ENCODE assay signal across 17 cellular contexts in the genomic region with DNA sequence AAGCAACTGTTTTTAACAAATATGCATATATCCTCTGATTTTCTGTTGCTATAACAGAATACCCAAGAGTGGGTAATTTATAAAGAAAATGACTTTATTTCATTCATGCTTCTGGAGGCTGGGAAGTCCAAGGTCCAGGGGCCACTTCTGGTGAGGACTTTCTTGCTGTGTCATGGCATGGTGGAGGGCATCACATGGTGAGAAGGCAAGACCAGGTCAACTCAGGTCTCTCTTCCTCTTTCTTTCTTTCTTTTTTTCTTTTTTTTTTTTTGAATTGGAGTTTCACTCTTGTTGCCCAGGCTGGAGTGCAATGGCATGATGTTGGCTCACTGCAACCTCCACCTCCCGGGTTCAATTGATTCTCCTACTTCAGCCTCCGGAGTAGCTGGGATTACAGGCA.
"Had no signal": no experiment of that assay in that cellular context is flagged by ENCODE, and none has a peak within 500 bp of the region (broad histone marks: within the 10 kb centered on the region; RNA-seq: fewer than 3 reads in every experiment).

No MANE protein-coding gene starts in this region.

- FAIRE-seq: RCC 7860 had no signal

- H3K27ac ChIP-seq: RWPE1 had no signal

- ATAC-seq: SK-N-SH treated with all-trans-retinoic acid at 6 μM for 48 hours had no signal

- DNase-seq: KBM-7, NCI-H1048, NCI-H1105, NCI-H1417, NCI-H1436 treated with DMSO at 0.1 percent for 48 hours, NCI-H1694 treated with DMSO at 0.1 percent for 48 hours, NCI-H1930, NCI-H2081, NCI-H2107, NCI-H2227 treated with DMSO at 0.1 percent for 48 hours, NCI-H524 treated with DMSO at 0.1 percent for 48 hours, NCI-H69, NCI-H774, SHP77 had no signal
